In the genomic region with DNA sequence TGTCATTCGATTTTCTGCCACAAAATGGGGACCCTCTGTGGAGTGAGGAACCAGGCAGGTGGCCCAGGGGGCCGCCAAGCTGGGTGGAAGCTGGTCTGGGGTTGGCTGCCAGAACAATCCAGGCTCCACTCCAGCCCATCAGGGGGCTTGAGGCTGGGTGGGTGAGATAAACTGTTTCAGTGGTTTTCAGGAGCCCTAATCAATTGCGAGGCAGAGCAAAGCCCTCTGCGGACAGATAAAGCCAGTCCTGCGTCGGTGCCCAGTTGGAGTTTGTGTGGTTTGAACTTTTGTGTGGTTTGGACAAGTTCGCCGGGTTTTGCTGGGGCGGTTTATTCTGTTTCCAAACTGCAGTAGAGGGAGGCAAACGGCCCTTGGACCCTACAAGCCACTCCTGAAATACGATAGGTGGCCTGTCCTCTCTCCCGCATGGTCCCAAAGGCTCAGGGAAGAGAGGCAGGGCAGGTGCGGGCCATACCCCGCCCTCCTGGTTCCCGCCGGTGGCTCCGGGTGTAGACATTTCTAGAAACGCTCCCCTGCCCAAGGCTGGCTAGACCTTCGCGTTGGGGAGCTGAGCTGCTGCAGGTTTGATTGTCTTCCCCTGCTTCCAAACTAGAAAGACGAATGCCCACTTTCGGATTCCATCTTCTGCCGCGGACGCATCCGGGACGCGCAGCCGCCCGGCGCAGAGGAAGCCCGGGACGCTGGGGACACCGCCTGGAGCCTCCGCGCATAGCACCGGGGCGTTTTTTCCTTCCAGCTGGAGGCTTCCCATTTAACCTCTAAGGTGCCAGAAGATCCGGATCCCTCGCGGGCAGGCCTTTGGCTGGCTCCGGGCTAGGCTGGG, we compare ENCODE assay signal across 8 cellular contexts.
DNase-seq lines count a peak whose midpoint lies in the region; ATAC-seq lines count a peak whose summit lies in the region.

No MANE protein-coding gene starts in this region.

- H3K9ac ChIP-seq in NT2/D1 (ENCODE audit: insufficient read length, low read depth) (peak overlapping the region; percentile 86), muscle layer of colon (ENCODE audit: low read length) (no peak overlapping the region)

- ATAC-seq in HG02885 (IDR thresholded peaks at IDR 0.05; ENCODE audit: poor library complexity, unreplicated experiment) (peak; percentile 55), esophagus mucosa (peak; percentile 79), GM21737 (IDR thresholded peaks at IDR 0.05; ENCODE audit: unreplicated experiment) (no peak)
- ATAC-seq in stimulated activated naive B cell treated with anti-CD40 and anti-IgM and Interleukin-4, amounts not matched to agents 10 μg/mL and 1 μg/mL and 100 μg/mL, for 72 hours (replicated peaks) = peak; percentile 49 to 53

- H3K27me3 Mint-ChIP-seq in stimulated activated naive B cell treated with anti-CD40 and anti-IgM and Interleukin-4, amounts not matched to agents 10 μg/mL and 1 μg/mL and 100 μg/mL, for 72 hours = peaks cover 0 to 9% of the 10 kb centered on the region in 2 donors

- peaks cover 18% of the 10 kb centered on the region for H3K4me1 ChIP-seq in NT2/D1 (ENCODE audit: insufficient read depth, insufficient read length)
- peaks cover 5% of the 10 kb centered on the region for H3K4me1 ChIP-seq in muscle layer of colon (ENCODE audit: insufficient read depth, low read length)

- H3K4me3 Mint-ChIP-seq in stimulated activated naive B cell treated with anti-CD40 and anti-IgM and Interleukin-4, amounts not matched to agents 10 μg/mL and 1 μg/mL and 100 μg/mL, for 72 hours = peak overlapping the region; percentile 79 to 84

- DNase-seq in COLO668 (lab: John Stamatoyannopoulos, UW; ENCODE audit: unreplicated experiment) = peak; percentile 71
- DNase-seq in NT2/D1 (ENCODE audit: low read depth, low spot score) = peak; percentile 65
- peak; percentile 46 for DNase-seq in activated T-cell treated with anti-CD3 and anti-CD28 coated beads for 48 hours (ENCODE audit: low read depth)
- peak; percentile 26 for DNase-seq in stimulated activated naive B cell treated with anti-CD40 and anti-IgM and Interleukin-4, amounts not matched to agents 10 μg/mL and 1 μg/mL and 100 μg/mL, for 72 hours

- H3K27ac ChIP-seq in muscle layer of colon (ENCODE audit: low read depth, low read length) = peak overlapping the region; percentile 85

- H3K4me3 ChIP-seq in NT2/D1 (ENCODE audit: insufficient read length, low read depth) (peak overlapping the region; percentile 46), muscle layer of colon (ENCODE audit: low read depth in 1 of 2, low read length in 2 of 2) (peak overlapping the region; percentile 27 to 58)

- no peaks in the 10 kb centered on the region for H3K9me3 Mint-ChIP-seq in stimulated activated naive B cell treated with anti-CD40 and anti-IgM and Interleukin-4, amounts not matched to agents 10 μg/mL and 1 μg/mL and 100 μg/mL, for 72 hours

- H3K36me3 Mint-ChIP-seq in stimulated activated naive B cell treated with anti-CD40 and anti-IgM and Interleukin-4, amounts not matched to agents 10 μg/mL and 1 μg/mL and 100 μg/mL, for 72 hours = no peaks in the 10 kb centered on the region

- H3K27ac Mint-ChIP-seq in stimulated activated naive B cell treated with anti-CD40 and anti-IgM and Interleukin-4, amounts not matched to agents 10 μg/mL and 1 μg/mL and 100 μg/mL, for 72 hours = peak overlapping the region; percentile 56

- H3K27me3 ChIP-seq in NT2/D1 (ENCODE audit: insufficient read depth, insufficient read length) (peaks cover 8% of the 10 kb centered on the region), muscle layer of colon (ENCODE audit: control insufficient read depth in 1 of 2, insufficient read depth in 2 of 2, low read length in 2 of 2) (peaks cover 0 to 22% of the 10 kb centered on the region in 2 donors)

- H3K9me3 ChIP-seq in NT2/D1 (ENCODE audit: insufficient read depth, low read length) (peaks cover 7% of the 10 kb centered on the region; the same call in 1 of the 2 replicates), muscle layer of colon (ENCODE audit: low read length) (no peaks in the 10 kb centered on the region)

- H3K36me3 ChIP-seq in NT2/D1 (ENCODE audit: insufficient read depth, insufficient read length, low read length) (no peaks in the 10 kb centered on the region), muscle layer of colon (ENCODE audit: insufficient read depth, low read length) (no peaks in the 10 kb centered on the region)

- H3K4me1 Mint-ChIP-seq in stimulated activated naive B cell treated with anti-CD40 and anti-IgM and Interleukin-4, amounts not matched to agents 10 μg/mL and 1 μg/mL and 100 μg/mL, for 72 hours = peaks cover 16 to 27% of the 10 kb centered on the region in 2 donors
